In the genomic region with DNA sequence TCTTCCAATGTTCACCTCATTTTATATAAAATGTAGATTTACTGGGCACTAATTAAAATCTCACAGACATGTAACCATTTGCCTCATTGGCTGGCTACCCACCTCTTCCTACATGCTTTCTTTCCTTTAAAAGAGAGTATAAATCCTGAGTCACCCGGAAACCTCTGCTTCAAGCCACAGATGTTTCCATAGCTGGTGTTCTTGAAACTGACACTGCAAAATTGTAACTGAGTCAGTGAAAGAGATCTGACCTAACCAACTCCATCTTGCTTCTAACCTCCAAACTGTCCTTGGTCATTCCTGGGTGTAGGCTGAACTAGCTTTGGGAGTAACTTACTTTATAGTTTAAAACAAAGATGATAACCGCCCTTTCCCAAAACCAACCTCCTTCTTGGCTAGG, we compare ENCODE assay signal across 19 cellular contexts. TPM values are rescaled to one million over a fixed set of nuclear protein-coding genes. Genes with fewer than 3 reads are reported as not detected.
DNase-seq lines count a peak whose midpoint lies in the region; ATAC-seq and TF ChIP-seq lines count a peak whose summit lies in the region.
"Had no signal": no experiment of that assay in that cellular context is flagged by ENCODE, and none has a peak within 500 bp of the region (broad histone marks: within the 10 kb centered on the region; RNA-seq: fewer than 3 reads in every experiment).

No MANE protein-coding gene starts in this region.

- H3K4me3 ChIP-seq in SK-N-SH (ENCODE audit: low read depth in 2 of 2, low read length in 1 of 2) (no peak overlapping the region), cardiac muscle cell (no peak overlapping the region), left ventricle myocardium inferior (no peak overlapping the region)
- H3K4me3 ChIP-seq: BLaER1 treated with 17β-estradiol and CSF1 and Interleukin-3, amounts not matched to agents 10 nM and 100 nM had no signal

- intact Hi-C loops in left ventricle myocardium inferior (cut with micrococcal nuclease): no loop called here

- ATAC-seq in SK-N-SH treated with all-trans-retinoic acid at 6 μM for 48 hours: no peak
- ATAC-seq in activated T-helper 17 cell treated with anti-CD3 and anti-CD28 coated beads, Interleukin-2, amount 50 U/mL, for 72 hours (replicated peaks): peak; percentile 84
- peak; percentile 44 for ATAC-seq in stimulated activated naive CD8-positive, alpha-beta T cell treated with anti-CD3 and anti-CD28 coated beads, Interleukin-15, Interleukin-2, amounts not matched to agents 100 U/mL and 50 U/mL, for 24 hours
- ATAC-seq: Panc1 had no signal

- H3K9me2 ChIP-seq in SK-N-SH: no peaks in the 10 kb centered on the region

- no peaks in the 10 kb centered on the region for H3K36me3 ChIP-seq in SK-N-SH (replicated peaks in 1 of 2; ENCODE audit: control insufficient read depth in 1 of 2, insufficient read depth in 2 of 2, low read length in 1 of 2)
- H3K36me3 ChIP-seq in cardiac muscle cell: no peaks in the 10 kb centered on the region
- H3K36me3 ChIP-seq in left ventricle myocardium inferior: no peaks in the 10 kb centered on the region
- H3K36me3 ChIP-seq: BLaER1 treated with 17β-estradiol and CSF1 and Interleukin-3, amounts not matched to agents 10 nM and 100 nM had no signal

- no peaks in the 10 kb centered on the region for H3K27me3 ChIP-seq in SK-N-SH (ENCODE audit: insufficient read depth)
- H3K27me3 ChIP-seq in cardiac muscle cell: no peaks in the 10 kb centered on the region
- H3K27me3 ChIP-seq in left ventricle myocardium inferior (ENCODE audit: low read depth): peaks cover 57% of the 10 kb centered on the region
- H3K27me3 ChIP-seq: BLaER1 treated with 17β-estradiol and CSF1 and Interleukin-3, amounts not matched to agents 10 nM and 100 nM had no signal

- no peak overlapping the region for H3K4me3 Mint-ChIP-seq in activated T-helper 17 cell treated with anti-CD3 and anti-CD28 coated beads, Interleukin-2, amount 50 U/mL, for 72 hours

- H3K9me3 ChIP-seq in SK-N-SH (no peaks in the 10 kb centered on the region), cardiac muscle cell (ENCODE audit: low read depth) (no peaks in the 10 kb centered on the region), left ventricle myocardium inferior (replicated peaks) (no peaks in the 10 kb centered on the region)

- H3K36me3 Mint-ChIP-seq in activated T-helper 17 cell treated with anti-CD3 and anti-CD28 coated beads, Interleukin-2, amount 50 U/mL, for 72 hours (ENCODE audit: low read depth): no peaks in the 10 kb centered on the region

- H3K9ac ChIP-seq in SK-N-SH: no peak overlapping the region
- H3K9ac ChIP-seq: BLaER1 treated with 17β-estradiol and CSF1 and Interleukin-3, amounts not matched to agents 10 nM and 100 nM had no signal

- H3K27ac ChIP-seq in SK-N-SH (ENCODE audit: low read depth in 2 of 2, low read length in 1 of 2): peak overlapping the region in 1 of 2 experiments; percentile 90; a peak in 2 of 4 replicates
- peak overlapping the region; percentile 94 for H3K27ac ChIP-seq in cardiac muscle cell
- H3K27ac ChIP-seq in left ventricle myocardium inferior (replicated peaks): no peak overlapping the region
- H3K27ac ChIP-seq: BLaER1 treated with 17β-estradiol and CSF1 and Interleukin-3, amounts not matched to agents 10 nM and 100 nM had no signal

- WGBS in SK-N-SH (ENCODE audit: low lambda C conversion rate): 37% methylated on average over 2 of the region's 2 CpGs

- no peak for TF ChIP-seq RAD21 in SK-N-SH (IDR thresholded peaks at IDR 0.05; ENCODE audit: low read length)

- CTCF ChIA-PET in SK-N-SH (lab: Yijun Ruan, JAX): interaction anchor here (1.2 to 3.4 kb wide), 2 partner anchors 71 to 506 kb away, joined by 6 to 12 read pairs; no protein-coding TSS in a partner anchor

- H3K4me1 ChIP-seq in SK-N-SH (ENCODE audit: control insufficient read depth in 1 of 2, insufficient read depth in 2 of 2, low read depth in 1 of 2, low read length in 1 of 2): peaks cover 0 to 35% of the 10 kb centered on the region in 2 experiments; a peak in 2 of 4 replicates
- peaks cover 47% of the 10 kb centered on the region for H3K4me1 ChIP-seq in cardiac muscle cell (ENCODE audit: low read depth)
- no peaks in the 10 kb centered on the region for H3K4me1 ChIP-seq in left ventricle myocardium inferior

- peaks cover 8% of the 10 kb centered on the region for H3K4me1 Mint-ChIP-seq in activated T-helper 17 cell treated with anti-CD3 and anti-CD28 coated beads, Interleukin-2, amount 50 U/mL, for 72 hours

- POLR2A ChIA-PET in SK-N-SH (lab: Yijun Ruan, JAX): no interaction called here

- no peak overlapping the region for H3K27ac Mint-ChIP-seq in activated T-helper 17 cell treated with anti-CD3 and anti-CD28 coated beads, Interleukin-2, amount 50 U/mL, for 72 hours

- H3K9me3 Mint-ChIP-seq in activated T-helper 17 cell treated with anti-CD3 and anti-CD28 coated beads, Interleukin-2, amount 50 U/mL, for 72 hours: peaks cover 3% of the 10 kb centered on the region

- no peaks in the 10 kb centered on the region for H3F3A ChIP-seq in SK-N-SH (replicated peaks; ENCODE audit: insufficient read depth)

- H4K20me1 ChIP-seq in SK-N-SH (ENCODE audit: insufficient read depth): no peaks in the 10 kb centered on the region
- H4K20me1 ChIP-seq: BLaER1 treated with 17β-estradiol and CSF1 and Interleukin-3, amounts not matched to agents 10 nM and 100 nM had no signal

- H3K27me3 Mint-ChIP-seq in activated T-helper 17 cell treated with anti-CD3 and anti-CD28 coated beads, Interleukin-2, amount 50 U/mL, for 72 hours: peaks cover 37% of the 10 kb centered on the region

- no peak for TF ChIP-seq CTCF in SK-N-SH (IDR thresholded peaks at IDR 0.05)
- no peak for TF ChIP-seq CTCF in cardiac muscle cell (IDR thresholded peaks at IDR 0.05; ENCODE audit: low read depth, low read length)
- TF ChIP-seq CTCF in left ventricle myocardium inferior (IDR thresholded peaks at IDR 0.05; ENCODE audit: borderline replicate concordance): no peak
- no peak for TF ChIP-seq CTCF in GM20000 (IDR thresholded peaks at IDR 0.05; ENCODE audit: extremely low read depth, missing control alignments)

- no peak overlapping the region for H2AFZ ChIP-seq in SK-N-SH (ENCODE audit: low read depth)

- no peak overlapping the region for H3K4me2 ChIP-seq in SK-N-SH
- H3K4me2 ChIP-seq: BLaER1 treated with 17β-estradiol and CSF1 and Interleukin-3, amounts not matched to agents 10 nM and 100 nM had no signal

- DNase-seq in SK-N-SH: no peak
- DNase-seq in cardiac muscle cell (ENCODE audit: low read depth in 1 of 2, low spot score in 1 of 2): no peak
- DNase-seq in left ventricle myocardium inferior: no peak
- DNase-seq in stimulated activated naive CD8-positive, alpha-beta T cell treated with anti-CD3 and anti-CD28 coated beads, Interleukin-15, Interleukin-2, amounts not matched to agents 100 U/mL and 50 U/mL, for 24 hours: no peak
- no peak for DNase-seq in GM20000 (ENCODE audit: low spot score)
- no peak for DNase-seq in NCI-H2171 treated with DMSO at 0.1 percent for 48 hours (lab: John Stamatoyannopoulos, UW)
- DNase-seq: 8988T, IMR-90, NCI-H1092, NCI-H1694, NCI-H774, Right ventricle myocardium superior had no signal

- H3K79me2 ChIP-seq in SK-N-SH (ENCODE audit: insufficient read depth): no peaks in the 10 kb centered on the region

- no peak for TF ChIP-seq EP300 in SK-N-SH (IDR thresholded peaks at IDR 0.05; ENCODE audit: borderline replicate concordance in 1 of 2, low read depth in 1 of 2, low read length in 1 of 2)

TF ChIP-seq in SK-N-SH treated with all-trans-retinoic acid at 6 μM for 48 hours, 23 proteins besides CTCF, POLR2A, EP300 and RAD21 (continues in another document):
- TF ChIP-seq ZFP3 (CRISPR knock-in tag; IDR thresholded peaks at IDR 0.05): no peak

TF ChIP-seq in SK-N-SH, 30 proteins besides CTCF, POLR2A, EP300 and RAD21:
- TF ChIP-seq REST (IDR thresholded peaks at IDR 0.05; ENCODE audit: low read depth, low read length) (no peak), NFIC (IDR thresholded peaks at IDR 0.05; ENCODE audit: borderline replicate concordance) (no peak)
- TF ChIP-seq, protein P1, sequence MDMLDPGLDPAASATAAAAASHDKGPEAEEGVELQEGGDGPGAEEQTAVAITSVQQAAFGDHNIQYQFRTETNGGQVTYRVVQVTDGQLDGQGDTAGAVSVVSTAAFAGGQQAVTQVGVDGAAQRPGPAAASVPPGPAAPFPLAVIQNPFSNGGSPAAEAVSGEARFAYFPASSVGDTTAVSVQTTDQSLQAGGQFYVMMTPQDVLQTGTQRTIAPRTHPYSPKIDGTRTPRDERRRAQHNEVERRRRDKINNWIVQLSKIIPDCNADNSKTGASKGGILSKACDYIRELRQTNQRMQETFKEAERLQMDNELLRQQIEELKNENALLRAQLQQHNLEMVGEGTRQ (IDR thresholded peaks at IDR 0.05; ENCODE audit: borderline replicate concordance, low read depth, low read length): no peak

RNA-seq across cellular contexts. Expression of gene SVOPL, which starts 33.6 kb away (rescaled TPM):
- polyA plus RNA-seq in SK-N-SH (2012; rRNA removed) (not detected in 2 replicates), cardiac muscle cell (4.5 and 10.3 TPM in 2 replicates)
- not detected in 2 replicates for polyA plus RNA-seq in SK-N-SH (2012; cell fraction: cytosol; rRNA removed)
- polyA plus RNA-seq in SK-N-SH (2012; cell fraction: nucleus; rRNA removed): not detected in 2 replicates
- total RNA-seq in cardiac muscle cell (1.6 and 2.3 TPM in 2 replicates), left ventricle myocardium inferior (not detected)
- total RNA-seq in activated T-helper 17 cell treated with anti-CD3 and anti-CD28 coated beads, Interleukin-2, amount 50 U/mL, for 72 hours: not detected
- total RNA-seq: Daoy, H4, IMR-90, NCI-H460, Right ventricle myocardium superior had no signal
- polyA plus RNA-seq: IMR-90 had no signal
